ENCODE assay signal across 8 cellular contexts in genomic region chr3:197627772-197628523, GRCh38.
DNase-seq lines count a peak whose midpoint lies in the region; ATAC-seq and TF ChIP-seq lines count a peak whose summit lies in the region.
"Not testable (repeated sequence)": the region's sequence is repeated elsewhere in the genome, so short reads cannot be mapped to it uniquely, and the experiment has no call there.

No MANE protein-coding gene starts in this region.

- not testable (repeated sequence) for TF ChIP-seq CTCF in CD4-positive, alpha-beta T cell (IDR thresholded peaks at IDR 0.05)

- peak; percentile 81 for ATAC-seq in CD4-positive, alpha-beta T cell (ENCODE audit: poor library complexity)
- ATAC-seq in GM19463 (IDR thresholded peaks at IDR 0.05; ENCODE audit: unreplicated experiment) (peak; percentile 73), HG03354 (IDR thresholded peaks at IDR 0.05; ENCODE audit: poor library complexity, severe bottlenecking, unreplicated experiment) (peak; percentile 72)
- ATAC-seq in naive thymus-derived CD8-positive, alpha-beta T cell, result peak; percentile 77 to 84

- H3K36me3 ChIP-seq in adipocyte (ENCODE audit: control insufficient read depth, insufficient read depth, low read length, severe bottlenecking), result not testable (repeated sequence)

- H3K27ac Mint-ChIP-seq in CD4-positive, alpha-beta T cell, result peak overlapping the region; percentile 77
- H3K27ac Mint-ChIP-seq in naive thymus-derived CD8-positive, alpha-beta T cell, result peak overlapping the region; percentile 48 to 91 (median 64)

- H3K27ac ChIP-seq in CD4-positive, alpha-beta T cell (ENCODE audit: low read depth, low read length), result not testable (repeated sequence)

- H3K4me3 ChIP-seq in adipocyte (ENCODE audit: low read length), result peak overlapping the region; percentile 84

- H3K9ac ChIP-seq in adipocyte (ENCODE audit: low read length), result peak overlapping the region; percentile 88

- H3K9me3 ChIP-seq in CD4-positive, alpha-beta T cell (ENCODE audit: control insufficient read depth, low read length); adipocyte (ENCODE audit: control insufficient read depth, low read length): not testable (repeated sequence)

- CTCF ChIA-PET in CD4-positive, alpha-beta T cell (lab: Charles Lee), result not testable (repeated sequence)

- not testable (repeated sequence) for H3K4me1 Mint-ChIP-seq in CD4-positive, alpha-beta T cell (ENCODE audit: low read depth); naive thymus-derived CD8-positive, alpha-beta T cell

- intact Hi-C loops in CD4-positive, alpha-beta T cell (cut with DNase I, micrococcal nuclease), result not testable (repeated sequence)

- not testable (repeated sequence) for H3K4me1 ChIP-seq in adipocyte (ENCODE audit: control insufficient read depth, insufficient read depth, low read length)

- H3K9me3 Mint-ChIP-seq in CD4-positive, alpha-beta T cell; naive thymus-derived CD8-positive, alpha-beta T cell: not testable (repeated sequence)

- POLR2A ChIA-PET in CD4-positive, alpha-beta T cell (lab: Charles Lee); naive thymus-derived CD8-positive, alpha-beta T cell (lab: Charles Lee): not testable (repeated sequence)

- peak overlapping the region; percentile 92 for H3K4me3 Mint-ChIP-seq in CD4-positive, alpha-beta T cell
- H3K4me3 Mint-ChIP-seq in naive thymus-derived CD8-positive, alpha-beta T cell, result peak overlapping the region; percentile 66 to 86 (median 82)

- H3K27me3 Mint-ChIP-seq in CD4-positive, alpha-beta T cell; naive thymus-derived CD8-positive, alpha-beta T cell: not testable (repeated sequence)

- not testable (repeated sequence) for H3K27me3 ChIP-seq in CD4-positive, alpha-beta T cell (ENCODE audit: control insufficient read depth, insufficient read depth, low read length); adipocyte (replicated peaks; ENCODE audit: control insufficient read depth, insufficient read depth, low read length)

- peak; percentile 77 to 91 (median 86) for DNase-seq in CD4-positive, alpha-beta T cell
- DNase-seq in T-helper 1 cell, result peak; percentile 80 to 89 (median 85)
- peak; percentile 87 for DNase-seq in adipocyte (ENCODE audit: low read depth)
- DNase-seq in germinal center (ENCODE audit: low spot score), result peak; percentile 51
- DNase-seq in naive thymus-derived CD8-positive, alpha-beta T cell, result peak; percentile 84 to 94 (median 87)
- peak; percentile 69 to 81 for DNase-seq in stimulated activated CD8-positive, alpha-beta memory T cell treated with anti-CD3 and anti-CD28 coated beads, Interleukin-15, amount 100 ng/mL, for 4 hours (ENCODE audit: low read depth in 2 of 2)

- not testable (repeated sequence) for H3K36me3 Mint-ChIP-seq in CD4-positive, alpha-beta T cell (ENCODE audit: low read depth); naive thymus-derived CD8-positive, alpha-beta T cell
